In the genomic region with DNA sequence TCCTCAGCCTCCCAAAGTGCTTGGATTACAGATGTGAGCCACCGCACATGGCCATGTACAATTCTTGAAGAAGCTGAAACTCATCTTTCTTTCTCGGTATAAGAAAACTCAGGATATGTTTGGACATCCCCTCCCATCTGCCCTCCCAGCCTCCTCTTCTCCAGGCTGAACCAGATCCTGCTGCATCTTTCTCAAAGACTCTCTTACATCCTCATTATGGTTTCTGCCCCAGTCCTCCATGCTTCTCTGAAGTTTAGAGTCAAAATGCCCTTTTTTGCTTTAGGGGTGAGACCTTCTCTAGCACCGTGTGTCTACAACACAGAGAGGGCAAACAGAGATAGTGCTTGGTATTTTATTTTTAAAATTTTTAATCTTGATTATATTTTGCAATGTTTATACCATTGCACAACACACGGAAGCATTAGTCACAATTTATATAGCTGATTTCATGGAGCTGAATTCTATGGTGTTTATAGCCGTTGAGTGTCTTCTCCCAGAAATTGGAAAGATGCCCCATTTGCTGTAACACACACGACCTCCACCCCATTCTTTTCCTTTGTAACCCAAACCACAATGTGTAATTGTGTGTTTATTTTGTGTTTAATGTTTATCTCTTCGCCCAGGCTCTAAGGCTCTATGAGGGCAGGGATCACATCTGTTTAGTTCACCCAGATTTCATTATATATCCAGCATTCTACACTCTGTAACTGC, we compare ENCODE assay signal across 15 cellular contexts.
DNase-seq lines count a peak whose midpoint lies in the region; ATAC-seq and TF ChIP-seq lines count a peak whose summit lies in the region.
"Had no signal": no experiment of that assay in that cellular context is flagged by ENCODE, and none has a peak within 500 bp of the region (broad histone marks: within the 10 kb centered on the region; RNA-seq: fewer than 3 reads in every experiment).

No MANE protein-coding gene starts in this region.

- no peak overlapping the region for H3K4me3 ChIP-seq in sigmoid colon
- H3K4me3 ChIP-seq: prostate gland had no signal

- H3K4me1 Mint-ChIP-seq in activated T-cell treated with anti-CD3 and anti-CD28 coated beads, Interleukin-2, amount 50 U/mL, for 24 hours (ENCODE audit: low read depth): no peaks in the 10 kb centered on the region

- H3K9me3 Mint-ChIP-seq in activated T-cell treated with anti-CD3 and anti-CD28 coated beads, Interleukin-2, amount 50 U/mL, for 24 hours: peaks cover 4% of the 10 kb centered on the region

- TF ChIP-seq EP300 in sigmoid colon (IDR thresholded peaks at IDR 0.05): peak in 1 of 4 donors; percentile 17

- H3K27ac ChIP-seq in RWPE1: no peak overlapping the region
- peak overlapping the region in 3 of 4 donors; percentile 70 to 79 (median 75) for H3K27ac ChIP-seq in sigmoid colon
- H3K27ac ChIP-seq: prostate gland had no signal

- H3K9me3 ChIP-seq in sigmoid colon: no peaks in the 10 kb centered on the region
- H3K9me3 ChIP-seq: prostate gland had no signal

- CTCF ChIA-PET in RWPE1 (lab: Yijun Ruan, JAX): interaction anchor here (0.6 to 0.7 kb wide), 3 partner anchors 71 to 498 kb away, joined by 3 to 9 read pairs (median 3); no protein-coding TSS in a partner anchor

- H3K27me3 ChIP-seq in sigmoid colon: no peaks in the 10 kb centered on the region

- no peaks in the 10 kb centered on the region for H3K36me3 Mint-ChIP-seq in activated T-cell treated with anti-CD3 and anti-CD28 coated beads, Interleukin-2, amount 50 U/mL, for 24 hours (ENCODE audit: low read depth)

- no peak for ATAC-seq in GM21390 (IDR thresholded peaks at IDR 0.05; ENCODE audit: unreplicated experiment)
- no peak for ATAC-seq in HG03565 (IDR thresholded peaks at IDR 0.05; ENCODE audit: unreplicated experiment)
- ATAC-seq: activated CD4-positive, CD25-positive, alpha-beta regulatory T cell treated with anti-CD3 and anti-CD28 coated beads, Interleukin-2, amount 50 U/mL, for 24 hours had no signal

- TF ChIP-seq CTCF in RWPE1 (conservative IDR thresholded peaks at IDR 0.05; ENCODE audit: low read depth) (no peak), sigmoid colon (IDR thresholded peaks at IDR 0.05) (no peak)

- no peak overlapping the region for H3K27ac Mint-ChIP-seq in activated T-cell treated with anti-CD3 and anti-CD28 coated beads, Interleukin-2, amount 50 U/mL, for 24 hours

- no peaks in the 10 kb centered on the region for H3K36me3 ChIP-seq in sigmoid colon
- H3K36me3 ChIP-seq: prostate gland had no signal

- no peak for TF ChIP-seq POLR2A in sigmoid colon (IDR thresholded peaks at IDR 0.05)

- intact Hi-C loops in sigmoid colon (cut with DNase I): loop anchor here (2.0 to 5.0 kb wide), 3 partner anchors 183 to 365 kb away; no protein-coding TSS in a partner anchor

- H3K27me3 Mint-ChIP-seq in activated T-cell treated with anti-CD3 and anti-CD28 coated beads, Interleukin-2, amount 50 U/mL, for 24 hours: peaks cover 8% of the 10 kb centered on the region

- WGBS in sigmoid colon, 2 donors: 58 to 70% methylated on average over 7 of the region's 7 CpGs

- no peak overlapping the region for H3K4me3 Mint-ChIP-seq in activated T-cell treated with anti-CD3 and anti-CD28 coated beads, Interleukin-2, amount 50 U/mL, for 24 hours

- peaks cover 0 to 45% (median 32%) of the 10 kb centered on the region in 4 donors for H3K4me1 ChIP-seq in sigmoid colon
- H3K4me1 ChIP-seq: prostate gland had no signal

- DNase-seq in HCEC 1CT: peak; percentile 98
- peak; percentile 53 for DNase-seq in RWPE1 (ENCODE audit: low spot score)
- peak; percentile 98 for DNase-seq in fibroblast of gingiva (ENCODE audit: low read depth)
- no peak for DNase-seq in sigmoid colon
- no peak for DNase-seq in effector CD4-positive, alpha-beta T cell
- DNase-seq in activated T-cell treated with anti-CD3 and anti-CD28 coated beads, Interleukin-2, amount 50 U/mL, for 24 hours: no peak
- DNase-seq: DND-41, GOT3, left cardiac atrium, NCI-H2081 treated with DMSO at 0.1 percent for 48 hours, Right ventricle myocardium superior had no signal

- POLR2A ChIA-PET in RWPE1 (lab: Yijun Ruan, JAX; ENCODE audit: low non-redundant PET): no interaction called here

Comparison
In these comparisons a context has a peak if more than half of its experiments do, and no peak if none do; other contexts are left out.
1. DNase-seq: peak in HCEC 1CT (single experiment), RWPE1 (single experiment) and fibroblast of gingiva (single experiment); none in sigmoid colon (single experiment), effector CD4-positive, alpha-beta T cell (single experiment) and activated T-cell treated with anti-CD3 and anti-CD28 coated beads, Interleukin-2, amount 50 U/mL, for 24 hours (single experiment).